In the genomic region with DNA sequence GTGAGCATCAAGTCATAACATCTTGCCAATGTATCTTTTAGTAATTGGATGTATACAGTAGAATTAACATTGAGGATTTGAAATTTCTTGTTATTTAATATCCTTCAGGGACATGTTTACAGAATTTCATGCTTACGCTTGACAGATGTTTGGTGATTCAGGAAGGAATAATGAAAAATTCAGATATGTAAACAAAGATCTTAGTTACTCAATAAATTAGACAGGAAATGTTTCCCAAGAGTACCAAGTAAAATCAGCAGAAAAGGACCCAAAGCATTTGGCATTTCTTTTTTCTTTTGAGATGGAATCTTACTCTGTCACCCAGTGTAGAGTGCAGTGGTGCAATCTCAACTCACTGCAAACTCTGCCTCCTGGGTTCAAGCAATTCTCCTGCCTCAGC, we compare ENCODE assay signal across 27 cellular contexts. TPM values are rescaled to one million over a fixed set of nuclear protein-coding genes. Genes with fewer than 3 reads are reported as not detected.
"Had no signal": no experiment of that assay in that cellular context is flagged by ENCODE, and none has a peak within 500 bp of the region (broad histone marks: within the 10 kb centered on the region; RNA-seq: fewer than 3 reads in every experiment).

No MANE protein-coding gene starts in this region.

- H3K9me3 ChIP-seq: right lobe of liver, testis, upper lobe of right lung, vagina had no signal

- DNase-seq: effector memory CD8-positive, alpha-beta T cell; esophagus squamous epithelium; left colon; left ventricle myocardium superior; mesendoderm; naive thymus-derived CD4-positive, alpha-beta T cell; nephron progenitor cell; psoas muscle; retina; right lobe of liver; spleen; stimulated activated CD4-positive, alpha-beta T cell treated with anti-CD3 and anti-CD28 coated beads, Interleukin-15, amount 100 ng/mL, for 24 hours; stimulated activated CD4-positive, alpha-beta T cell treated with anti-CD3 and anti-CD28 coated beads, Interleukin-1b, Interleukin-23, amount 100 ng/mL, for 48 hours; stimulated activated CD4-positive, alpha-beta T cell treated with anti-CD3 and anti-CD28 coated beads, Interleukin-4, amount 100 ng/mL, for 24 hours; stimulated activated naive CD8-positive, alpha-beta T cell treated with anti-CD3 and anti-CD28 coated beads, Interleukin-15, amount 100 ng/mL, for 72 hours; testis; upper lobe of right lung had no signal

- ATAC-seq: effector memory CD8-positive, alpha-beta T cell; left colon; left ventricle myocardium superior; naive thymus-derived CD4-positive, alpha-beta T cell; psoas muscle; right lobe of liver; stimulated activated memory B cell treated with anti-CD40 and anti-IgM and Interleukin-4, amounts not matched to agents 10 μg/mL and 1 μg/mL and 100 μg/mL, for 72 hours; stimulated activated naive CD8-positive, alpha-beta T cell treated with anti-CD3 and anti-CD28 coated beads, Interleukin-15, amount 100 ng/mL, for 72 hours; upper lobe of right lung had no signal

- H3K27ac Mint-ChIP-seq: dendritic cell treated with granulocyte-macrophage colony-stimulating factor and Interleukin-4, amounts not matched to agents 40 ng/mL and 50 ng/mL, for 4 days; effector memory CD8-positive, alpha-beta T cell; naive thymus-derived CD4-positive, alpha-beta T cell; stimulated activated memory B cell treated with anti-CD40 and anti-IgM and Interleukin-4, amounts not matched to agents 10 μg/mL and 1 μg/mL and 100 μg/mL, for 72 hours; stimulated activated naive CD8-positive, alpha-beta T cell treated with anti-CD3 and anti-CD28 coated beads, Interleukin-15, amount 100 ng/mL, for 72 hours had no signal

- H3K36me3 Mint-ChIP-seq: stimulated activated memory B cell treated with anti-CD40 and anti-IgM and Interleukin-4, amounts not matched to agents 10 μg/mL and 1 μg/mL and 100 μg/mL, for 72 hours had no signal

- H3K36me3 ChIP-seq: esophagus squamous epithelium, right lobe of liver, spleen, tibial nerve, upper lobe of right lung, vagina had no signal

- H3K4me3 ChIP-seq: esophagus squamous epithelium, lung, psoas muscle, right lobe of liver, spleen, testis, tibial nerve, upper lobe of right lung, vagina had no signal

- H3K4me3 Mint-ChIP-seq: dendritic cell treated with granulocyte-macrophage colony-stimulating factor and Interleukin-4, amounts not matched to agents 40 ng/mL and 50 ng/mL, for 4 days; effector memory CD8-positive, alpha-beta T cell; naive thymus-derived CD4-positive, alpha-beta T cell; nephron progenitor cell; stimulated activated memory B cell treated with anti-CD40 and anti-IgM and Interleukin-4, amounts not matched to agents 10 μg/mL and 1 μg/mL and 100 μg/mL, for 72 hours; stimulated activated naive CD8-positive, alpha-beta T cell treated with anti-CD3 and anti-CD28 coated beads, Interleukin-15, amount 100 ng/mL, for 72 hours had no signal

- H3K4me1 Mint-ChIP-seq: naive thymus-derived CD4-positive, alpha-beta T cell; nephron progenitor cell; stimulated activated memory B cell treated with anti-CD40 and anti-IgM and Interleukin-4, amounts not matched to agents 10 μg/mL and 1 μg/mL and 100 μg/mL, for 72 hours; stimulated activated naive CD8-positive, alpha-beta T cell treated with anti-CD3 and anti-CD28 coated beads, Interleukin-15, amount 100 ng/mL, for 72 hours had no signal

- H3K27me3 ChIP-seq: testis, vagina had no signal

- H3K4me1 ChIP-seq: psoas muscle, right lobe of liver, upper lobe of right lung had no signal

- H3K27ac ChIP-seq: psoas muscle, right lobe of liver, spleen, testis, tibial nerve, upper lobe of right lung, vagina had no signal

RNA-seq across cellular contexts. Expression of a gene that starts 4.7 kb away (rescaled TPM):
- total RNA-seq: epithelial cell of proximal tubule, kidney epithelial cell, left ventricle myocardium superior, osteoblast, psoas muscle, right lobe of liver, skeletal muscle tissue, subcutaneous adipose tissue, tibial nerve, vagina had no signal
- polyA plus RNA-seq: naive thymus-derived CD4-positive, alpha-beta T cell; psoas muscle; spleen had no signal
